1 cellular context compared by ENCODE assay signal in genomic region chr11:59267196-59267595, GRCh38.
TF ChIP-seq lines count a peak whose summit lies in the region.

No MANE protein-coding gene starts in this region.

TF ChIP-seq in GM12878, 131 proteins besides CTCF, POLR2A, EP300 and RAD21 (continued from another document and continues in another):
- TF ChIP-seq FOXK2 (IDR thresholded peaks at IDR 0.05), result no peak
- TF ChIP-seq RELA (IDR thresholded peaks at IDR 0.05; ENCODE audit: borderline replicate concordance, partially characterized antibody), result no peak
- peak; percentile 42; the same call in 1 of the 2 replicates for TF ChIP-seq PKNOX1 (IDR thresholded peaks at IDR 0.05)
- no peak for TF ChIP-seq E4F1 (IDR thresholded peaks at IDR 0.05; ENCODE audit: borderline replicate concordance, partially characterized antibody)
- no peak for TF ChIP-seq SREBF2 (IDR thresholded peaks at IDR 0.05; ENCODE audit: low read length)
- TF ChIP-seq FOXM1 (IDR thresholded peaks at IDR 0.05; ENCODE audit: low read depth, low read length), result peak; percentile 85; the same call in 1 of the 2 replicates
- peak; percentile 79; the same call in 1 of the 2 replicates for TF ChIP-seq NFIC (IDR thresholded peaks at IDR 0.05; ENCODE audit: low read depth, low read length)
- TF ChIP-seq GABPA (IDR thresholded peaks at IDR 0.05; ENCODE audit: low read depth), result no peak
- no peak for TF ChIP-seq ZBTB33 (IDR thresholded peaks at IDR 0.05)
- no peak for TF ChIP-seq CBX3 (IDR thresholded peaks at IDR 0.05; ENCODE audit: borderline replicate concordance, low read depth)
- no peak for TF ChIP-seq ZNF384 (IDR thresholded peaks at IDR 0.05; ENCODE audit: borderline replicate concordance, low read depth, low read length)
- no peak for TF ChIP-seq TCF3 (IDR thresholded peaks at IDR 0.05; ENCODE audit: borderline replicate concordance, insufficient read depth, low read depth, low read length)
- TF ChIP-seq KAT2A (conservative IDR thresholded peaks at IDR 0.05; ENCODE audit: control insufficient read depth, low read depth, low read length), result no peak
- TF ChIP-seq ZNF217 (IDR thresholded peaks at IDR 0.05), result no peak
- no peak for TF ChIP-seq IRF3 (IDR thresholded peaks at IDR 0.05)
- TF ChIP-seq MTA2 (IDR thresholded peaks at IDR 0.05; ENCODE audit: low read depth), result peak; percentile 61
- TF ChIP-seq RFX5 (IDR thresholded peaks at IDR 0.05; ENCODE audit: low read depth, low read length), result no peak
- TF ChIP-seq NKRF (conservative IDR thresholded peaks at IDR 0.05), result no peak
- TF ChIP-seq SMAD5 (IDR thresholded peaks at IDR 0.05; ENCODE audit: low read depth), result no peak
- no peak for TF ChIP-seq HDGF (IDR thresholded peaks at IDR 0.05)
- no peak for TF ChIP-seq NR2C2 (IDR thresholded peaks at IDR 0.05; ENCODE audit: borderline replicate concordance, control insufficient read depth, insufficient read length, low read depth)
- TF ChIP-seq MEF2B (IDR thresholded peaks at IDR 0.05; ENCODE audit: partially characterized antibody, poor library complexity, severe bottlenecking), result peak; percentile 26
- peak; percentile 71 for TF ChIP-seq NR2F1 (conservative IDR thresholded peaks at IDR 0.05)
- no peak for TF ChIP-seq SREBF1 (IDR thresholded peaks at IDR 0.05; ENCODE audit: low read length)
- TF ChIP-seq TCF7 (IDR thresholded peaks at IDR 0.05; ENCODE audit: borderline replicate concordance), result no peak
- no peak for TF ChIP-seq PAX8 (IDR thresholded peaks at IDR 0.05)
- TF ChIP-seq SKIL (IDR thresholded peaks at IDR 0.05; ENCODE audit: low read depth, poor library complexity, severe bottlenecking), result peak; percentile 59
- TF ChIP-seq CHD2 (IDR thresholded peaks at IDR 0.05; ENCODE audit: borderline replicate concordance, low read depth, low read length), result no peak
- TF ChIP-seq USF1 (IDR thresholded peaks at IDR 0.05; ENCODE audit: borderline replicate concordance, extremely low read length, insufficient read depth, low read depth, low read length), result no peak
- no peak for TF ChIP-seq BACH1 (IDR thresholded peaks at IDR 0.05; ENCODE audit: borderline replicate concordance)
- no peak for TF ChIP-seq SP1 (IDR thresholded peaks at IDR 0.05; ENCODE audit: low read depth, low read length)
- no peak for TF ChIP-seq HSF1 (IDR thresholded peaks at IDR 0.05; ENCODE audit: low read depth, low read length)
- TF ChIP-seq SMARCA5 (IDR thresholded peaks at IDR 0.05), result no peak
- TF ChIP-seq POLR2AphosphoS5 (IDR thresholded peaks at IDR 0.05; ENCODE audit: low read length), result no peak
- peak in 1 of 2 experiments; percentile 17; a peak in 1 of 4 replicates for TF ChIP-seq ETV6 (conservative IDR thresholded peaks at IDR 0.05 in 1 of 2, IDR thresholded peaks at IDR 0.05 in 1 of 2; ENCODE audit: borderline replicate concordance in 1 of 2, low read depth in 1 of 2)
- no peak for TF ChIP-seq ELK1 (IDR thresholded peaks at IDR 0.05; ENCODE audit: low read depth, low read length)
- TF ChIP-seq CBFB (IDR thresholded peaks at IDR 0.05; ENCODE audit: low read depth), result peak; percentile 81
- no peak for TF ChIP-seq TBL1XR1 (IDR thresholded peaks at IDR 0.05; ENCODE audit: low read depth, low read length)
- no peak for TF ChIP-seq POU2F2 (IDR thresholded peaks at IDR 0.05; ENCODE audit: borderline replicate concordance, low read depth, low read length)
- TF ChIP-seq HCFC1 (IDR thresholded peaks at IDR 0.05; ENCODE audit: low read length), result no peak
- TF ChIP-seq REST (IDR thresholded peaks at IDR 0.05; ENCODE audit: low read depth, low read length), result no peak
- peak; percentile 88 for TF ChIP-seq RUNX3 (IDR thresholded peaks at IDR 0.05; ENCODE audit: low read length)
- TF ChIP-seq MYC (IDR thresholded peaks at IDR 0.05; ENCODE audit: insufficient read depth, insufficient read length, insufficient replicate concordance, low read length, severe bottlenecking), result no peak
- peak in 1 of 2 experiments; percentile 54; a peak in 2 of 4 replicates for TF ChIP-seq BHLHE40 (IDR thresholded peaks at IDR 0.05; ENCODE audit: borderline replicate concordance in 1 of 2, low read depth in 2 of 2, low read length in 1 of 2)
